In genomic region chr13:33746867-33747266, GRCh38 we compare ENCODE assay signal across 9 cellular contexts.
"Had no signal": no experiment of that assay in that cellular context is flagged by ENCODE, and none has a peak within 500 bp of the region (broad histone marks: within the 10 kb centered on the region; RNA-seq: fewer than 3 reads in every experiment).

No MANE protein-coding gene starts in this region.

- FAIRE-seq: HTR-8/SVneo, K562 had no signal

- H3K9ac ChIP-seq: GM23248 had no signal

- H2AFZ ChIP-seq: GM23248 had no signal

- H3K27ac ChIP-seq: GM23248 had no signal

- DNase-seq: GM23248, GOT3, H7, IMR-90, KG1 had no signal

- H3K9me3 ChIP-seq: HAP-1 had no signal

- ATAC-seq: HCT116, K562 had no signal

- H3K4me3 ChIP-seq: GM23248, HAP-1, K562 had no signal

- H3K36me3 ChIP-seq: HAP-1 had no signal
